Comparison of ENCODE assay signal across 1 cellular context in genomic region chr7:103010220-103010607, GRCh38.
TF ChIP-seq lines count a peak whose summit lies in the region.

No MANE protein-coding gene starts in this region.

TF ChIP-seq in H1, 55 proteins besides CTCF, POLR2A, EP300 and RAD21:
- TF ChIP-seq SP1 (IDR thresholded peaks at IDR 0.05; ENCODE audit: low read depth, low read length) (no peak), FOSL1 (IDR thresholded peaks at IDR 0.05; ENCODE audit: insufficient read depth, low read depth, low read length) (no peak), POU5F1 (IDR thresholded peaks at IDR 0.05; ENCODE audit: low read depth, low read length) (no peak), HDAC6 (IDR thresholded peaks at IDR 0.05; ENCODE audit: low read depth, low read length) (no peak), PHF8 (conservative IDR thresholded peaks at IDR 0.05; ENCODE audit: low read depth, low read length) (no peak), MAFK (IDR thresholded peaks at IDR 0.05; ENCODE audit: low read depth, low read length) (no peak), RXRA (IDR thresholded peaks at IDR 0.05; ENCODE audit: insufficient read depth, low read depth, low read length) (no peak), TEAD4 (IDR thresholded peaks at IDR 0.05; ENCODE audit: low read depth, low read length) (no peak), ATF2 (IDR thresholded peaks at IDR 0.05; ENCODE audit: low read length) (no peak), CHD1 (IDR thresholded peaks at IDR 0.05; ENCODE audit: low read depth, low read length) (no peak), SRF (IDR thresholded peaks at IDR 0.05; ENCODE audit: low read depth, low read length) (no peak), YY1 (IDR thresholded peaks at IDR 0.05; ENCODE audit: low read depth, low read length) (no peak), CTBP2 (IDR thresholded peaks at IDR 0.05; ENCODE audit: borderline replicate concordance, insufficient read depth, insufficient read length, low read length) (no peak), TCF12 (IDR thresholded peaks at IDR 0.05; ENCODE audit: low read depth, low read length) (no peak), KDM5A (IDR thresholded peaks at IDR 0.05; ENCODE audit: low read length) (no peak), CHD2 (IDR thresholded peaks at IDR 0.05; ENCODE audit: low read length) (no peak)
- TF ChIP-seq, protein P1, sequence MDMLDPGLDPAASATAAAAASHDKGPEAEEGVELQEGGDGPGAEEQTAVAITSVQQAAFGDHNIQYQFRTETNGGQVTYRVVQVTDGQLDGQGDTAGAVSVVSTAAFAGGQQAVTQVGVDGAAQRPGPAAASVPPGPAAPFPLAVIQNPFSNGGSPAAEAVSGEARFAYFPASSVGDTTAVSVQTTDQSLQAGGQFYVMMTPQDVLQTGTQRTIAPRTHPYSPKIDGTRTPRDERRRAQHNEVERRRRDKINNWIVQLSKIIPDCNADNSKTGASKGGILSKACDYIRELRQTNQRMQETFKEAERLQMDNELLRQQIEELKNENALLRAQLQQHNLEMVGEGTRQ (IDR thresholded peaks at IDR 0.05; ENCODE audit: low read length): no peak
